In the genomic region with DNA sequence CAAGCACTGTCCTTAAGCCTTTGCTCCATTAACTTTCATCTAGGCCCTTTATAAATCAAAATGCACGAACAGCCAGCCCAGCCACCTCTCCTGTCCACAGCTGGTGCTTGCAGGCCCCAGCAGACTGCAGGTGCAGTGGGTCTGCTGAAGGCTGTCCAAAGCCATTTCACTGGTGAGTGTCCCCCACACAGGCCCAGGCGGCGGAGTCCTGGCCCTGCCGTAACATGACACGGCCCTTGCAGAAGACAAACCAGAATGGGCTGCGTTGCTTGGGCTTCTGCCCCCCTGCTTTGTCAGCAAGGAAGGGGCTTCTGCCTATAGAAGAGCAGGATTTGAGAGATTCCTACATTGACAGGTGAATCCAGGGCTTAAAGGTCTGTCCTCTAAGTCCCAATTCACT, we compare ENCODE assay signal across 21 cellular contexts.
"Had no signal": no experiment of that assay in that cellular context is flagged by ENCODE, and none has a peak within 500 bp of the region (broad histone marks: within the 10 kb centered on the region; RNA-seq: fewer than 3 reads in every experiment).

No MANE protein-coding gene starts in this region.

- H3K27me3 ChIP-seq: ascending aorta, breast epithelium, gastrocnemius medialis, tibial nerve, vagina had no signal

- ATAC-seq: left ventricle myocardium superior, natural killer cell had no signal

- H3K9me3 Mint-ChIP-seq: activated naive CD4-positive, alpha-beta T cell treated with anti-CD3 and anti-CD28 coated beads, Interleukin-2, amount 10 ng/mL, durations not matched to agents 7 days and 5 days; activated T-helper 2 cell treated with anti-CD3 and anti-CD28 coated beads, Interferon-gamma antibody, Interleukin-2, Interleukin-4, amounts not matched to agents 10 μg/mL and 5 μg/mL and 100 μg/mL, durations not matched to agents 14 hours and 24 hours and 36 hours; endodermal cell; memory B cell; natural killer cell had no signal

- H3K27ac Mint-ChIP-seq: activated naive CD4-positive, alpha-beta T cell treated with anti-CD3 and anti-CD28 coated beads, Interleukin-2, amount 10 ng/mL, durations not matched to agents 7 days and 5 days; activated T-helper 2 cell treated with anti-CD3 and anti-CD28 coated beads, Interferon-gamma antibody, Interleukin-2, Interleukin-4, amounts not matched to agents 10 μg/mL and 5 μg/mL and 100 μg/mL, durations not matched to agents 14 hours and 24 hours and 36 hours; endodermal cell; natural killer cell had no signal

- H3K9me3 ChIP-seq: ascending aorta, breast epithelium, gastrocnemius medialis, tibial nerve, vagina had no signal

- H3K4me3 Mint-ChIP-seq: activated naive CD4-positive, alpha-beta T cell treated with anti-CD3 and anti-CD28 coated beads, Interleukin-2, amount 10 ng/mL, durations not matched to agents 7 days and 5 days; endodermal cell; memory B cell; natural killer cell had no signal

- H3K36me3 ChIP-seq: breast epithelium had no signal

- H3K27me3 Mint-ChIP-seq: activated naive CD4-positive, alpha-beta T cell treated with anti-CD3 and anti-CD28 coated beads, Interleukin-2, amount 10 ng/mL, durations not matched to agents 7 days and 5 days had no signal

- DNase-seq: activated CD4-positive, CD25-positive, alpha-beta regulatory T cell treated with anti-CD3 and anti-CD28 coated beads, Interleukin-2, amount 50 U/mL, for 72 hours; activated naive CD4-positive, alpha-beta T cell treated with anti-CD3 and anti-CD28 coated beads, Interleukin-2, amount 10 ng/mL, durations not matched to agents 7 days and 5 days; activated T-cell treated with anti-CD3 and anti-CD28 coated beads for 4 hours; cerebellar nuclear complex; endodermal cell; erythroblast; gastrocnemius medialis; left ventricle myocardium superior; natural killer cell; nucleus accumbens; posterior cingulate gyrus; retina; stimulated activated CD4-positive, alpha-beta T cell treated with anti-CD3 and anti-CD28 coated beads, Interleukin-2, amount 100 ng/mL, for 48 hours; stimulated activated naive CD4-positive, alpha-beta T cell; T1000 had no signal

- H3K27ac ChIP-seq: ascending aorta, breast epithelium, gastrocnemius medialis, tibial nerve, vagina had no signal

- H3K4me3 ChIP-seq: ascending aorta, breast epithelium, gastrocnemius medialis, tibial nerve, vagina had no signal
